ENCODE assay signal across 31 cellular contexts in genomic region chr11:99461913-99462312, GRCh38.
"Had no signal": no experiment of that assay in that cellular context is flagged by ENCODE, and none has a peak within 500 bp of the region (broad histone marks: within the 10 kb centered on the region; RNA-seq: fewer than 3 reads in every experiment).

No MANE protein-coding gene starts in this region.

- H3K4me3 ChIP-seq: adrenal gland, ascending aorta, body of pancreas, breast epithelium, cardiac muscle cell had no signal

- ATAC-seq: activated naive CD4-positive, alpha-beta T cell treated with anti-CD3 and anti-CD28 coated beads, Interleukin-2, amount 50 U/mL, for 72 hours; activated naive CD8-positive, alpha-beta T cell treated with anti-CD3 and anti-CD28 coated beads, Interleukin-2, amount 50 U/mL, for 24 hours; activated T-cell treated with anti-CD3 and anti-CD28 coated beads, Interleukin-2, amount 50 U/mL, for 4 hours; activated T-cell treated with anti-CD3 and anti-CD28 coated beads, Interleukin-2, amount 50 U/mL, for 72 hours; activated T-helper 17 cell treated with anti-CD3 and anti-CD28 coated beads, Interleukin-2, amount 50 U/mL, for 72 hours; body of pancreas had no signal

- DNase-seq: activated effector memory CD4-positive, alpha-beta T cell treated with anti-CD3 and anti-CD28 coated beads, Interleukin-2, amount 50 U/mL, for 16 hours; activated effector memory CD4-positive, alpha-beta T cell treated with Interleukin-2 at 50 U/mL for 16 hours; activated gamma-delta T cell; activated gamma-delta T cell treated with Interleukin-2 at 50 U/mL for 16 hours; activated naive CD4-positive, alpha-beta T cell; activated naive CD4-positive, alpha-beta T cell treated with anti-CD3 and anti-CD28 coated beads for 36 hours; activated naive CD4-positive, alpha-beta T cell treated with anti-CD3 and anti-CD28 coated beads, Interleukin-2, amount 10 ng/mL, durations not matched to agents 7 days and 5 days; activated naive CD4-positive, alpha-beta T cell treated with anti-CD3 and anti-CD28 coated beads, Interleukin-2, amount 50 U/mL, for 16 hours; activated naive CD4-positive, alpha-beta T cell treated with Interleukin-2 at 50 U/mL for 16 hours; activated naive CD8-positive, alpha-beta T cell treated with anti-CD3 and anti-CD28 coated beads for 36 hours; activated naive CD8-positive, alpha-beta T cell treated with anti-CD3 and anti-CD28 coated beads, Interleukin-2, amount 10 ng/mL, durations not matched to agents 7 days and 5 days; activated naive CD8-positive, alpha-beta T cell treated with anti-CD3 and anti-CD28 coated beads, Interleukin-2, amount 50 U/mL, for 24 hours; activated T-cell treated with anti-CD3 and anti-CD28 coated beads, Interleukin-2, amount 50 U/mL, for 24 hours; activated T-cell treated with anti-CD3 and anti-CD28 coated beads, Interleukin-2, amount 50 U/mL, for 4 hours; activated T-cell treated with anti-CD3 and anti-CD28 coated beads, Interleukin-2, amount 50 U/mL, for 48 hours; activated T-cell treated with anti-CD3 and anti-CD28 coated beads, Interleukin-2, amount 50 U/mL, for 72 hours; adrenal gland; amniotic stem cell; amygdala; anterior cingulate cortex; aorta; body of pancreas; brain microvascular endothelial cell; caudate nucleus; central memory CD4-positive, alpha-beta T cell; cerebellar nuclear complex had no signal

- H3K9me3 ChIP-seq: adrenal gland, ascending aorta, body of pancreas, breast epithelium had no signal

- H3K4me1 ChIP-seq: adrenal gland, ascending aorta, body of pancreas, breast epithelium had no signal

- H3K27me3 ChIP-seq: adrenal gland, ascending aorta, body of pancreas, brain microvascular endothelial cell, breast epithelium, cardiac muscle cell had no signal

- H3K36me3 ChIP-seq: adrenal gland, ascending aorta, brain microvascular endothelial cell, breast epithelium, cardiac muscle cell had no signal

- H3K27ac ChIP-seq: adrenal gland, ascending aorta, body of pancreas, brain microvascular endothelial cell, breast epithelium, cardiac muscle cell had no signal
